Comparison of ENCODE assay signal across 8 cellular contexts in genomic region chr10:113709221-113709838, GRCh38. TPM values are rescaled to one million over a fixed set of nuclear protein-coding genes. Genes with fewer than 3 reads are reported as not detected.
A peak's percentile ranks its signal among the peaks of the same experiment; 100 is the strongest.
DNase-seq lines count a peak whose midpoint lies in the region; ATAC-seq and TF ChIP-seq lines count a peak whose summit lies in the region.
"Had no signal": no experiment of that assay in that cellular context is flagged by ENCODE, and none has a peak within 500 bp of the region (broad histone marks: within the 10 kb centered on the region; RNA-seq: fewer than 3 reads in every experiment).

No MANE protein-coding gene starts in this region.

- DNase-seq in HFF-Myc (ENCODE audit: extremely low read depth, low read depth) (peak; percentile 31), Panc1 (ENCODE audit: low read depth, low spot score) (no peak), fibroblast of pulmonary artery (ENCODE audit: low read depth) (peak; percentile 64), stromal cell of bone marrow (ENCODE audit: low read depth) (peak; percentile 65), NCI-H2029 (lab: John Stamatoyannopoulos, UW) (no peak)
- DNase-seq: SHP77 treated with DMSO at 0.1 percent for 48 hours had no signal

- H3K27ac ChIP-seq in Panc1 (ENCODE audit: low read length), result no peak overlapping the region

- no peak for TF ChIP-seq CTCF in HFF-Myc (IDR thresholded peaks at IDR 0.05; ENCODE audit: low read depth, low read length, missing control alignments)
- no peak for TF ChIP-seq CTCF in Panc1 (IDR thresholded peaks at IDR 0.05)
- TF ChIP-seq CTCF in fibroblast of pulmonary artery (IDR thresholded peaks at IDR 0.05; ENCODE audit: low read length, missing control alignments), result no peak

- intact Hi-C loops in Panc1 (cut with micrococcal nuclease; ENCODE audit: unreplicated experiment), result loop anchor here (10.0 kb wide), 1 partner anchor 135 kb away; no protein-coding TSS in a partner anchor

- POLR2A ChIA-PET in Panc1 (lab: Charles Lee), result no interaction called here

- in situ Hi-C loops in Panc1 (cut with HindIII; ENCODE audit: low pct_unique_long_range_greater_than_20kb, low sequenced_read_pairs), result no loop called here

- H3K4me1 ChIP-seq in Panc1 (ENCODE audit: control insufficient read depth, insufficient read depth, low read length), result no peaks in the 10 kb centered on the region

- BruUV-seq in Panc1 (replicated peaks; lab: Mats Ljungman, UMichigan), result no TSS peak

- no peaks in the 10 kb centered on the region for H3K27me3 ChIP-seq in Panc1 (ENCODE audit: control insufficient read depth, insufficient read depth, low read length)

- ATAC-seq in Panc1, result 0 out of 2 replicates have a peak, but pooled peaks have one; percentile 7
- no peak for ATAC-seq in GM19035 (IDR thresholded peaks at IDR 0.05; ENCODE audit: unreplicated experiment)
- no peak for ATAC-seq in HG02759 (IDR thresholded peaks at IDR 0.05; ENCODE audit: unreplicated experiment)

- H3K4me3 ChIP-seq in HFF-Myc (replicated peaks; ENCODE audit: low read depth, low read length) (no peak overlapping the region), Panc1 (ENCODE audit: low read depth in 2 of 2, low read length in 2 of 2) (no peak overlapping the region), fibroblast of pulmonary artery (replicated peaks; ENCODE audit: low read depth, low read length) (no peak overlapping the region)

- no peaks in the 10 kb centered on the region for H3K36me3 ChIP-seq in Panc1 (ENCODE audit: control insufficient read depth, insufficient read depth, low read length)

- H3K9me3 ChIP-seq in Panc1 (ENCODE audit: control insufficient read depth, insufficient read depth, low read depth, low read length), result no peaks in the 10 kb centered on the region

- CTCF ChIA-PET in Panc1 (lab: Charles Lee), result no interaction called here

RNA-seq across cellular contexts. Expression of gene CASP7, which starts 29.6 kb away (rescaled TPM):
- 38.2 TPM for total RNA-seq in Panc1 (2021; ENCODE audit: unreplicated experiment)
- polyA plus RNA-seq in Panc1 (2012; ENCODE audit: insufficient read length), result 22.5 TPM

RNA-seq across cellular contexts. Expression of gene PLEKHS1, which starts 42.2 kb away (rescaled TPM):
- total RNA-seq in Panc1 (2021; ENCODE audit: unreplicated experiment), result 0.21 TPM
- 0.27 TPM for polyA plus RNA-seq in Panc1 (2012; ENCODE audit: insufficient read length)

RNA-seq across cellular contexts. Expression of gene NRAP, which starts 45.5 kb away (rescaled TPM):
- total RNA-seq in Panc1 (2021; ENCODE audit: unreplicated experiment), result not detected
- not detected for polyA plus RNA-seq in Panc1 (2012; ENCODE audit: insufficient read length)

Comparison
In these comparisons a context has a peak if more than half of its experiments do, and no peak if none do; other contexts are left out.
1. DNase-seq: peak in HFF-Myc (single experiment), fibroblast of pulmonary artery (single experiment) and stromal cell of bone marrow (single experiment); none in Panc1 (single experiment) and NCI-H2029 (single experiment).